2 cellular contexts compared by ENCODE assay signal in genomic region chr1:21546122-21546825, GRCh38.
TF ChIP-seq lines count a peak whose summit lies in the region.

No MANE protein-coding gene starts in this region.

TF ChIP-seq in K562, 482 proteins besides CTCF, POLR2A, EP300 and RAD21:
- TF ChIP-seq CGGBP1 (CRISPR knock-in tag; IDR thresholded peaks at IDR 0.05) (no peak), RB1 (IDR thresholded peaks at IDR 0.05; ENCODE audit: low read depth) (0 out of 2 replicates have a peak, but pooled peaks have one; percentile 26), CEBPB (tag; IDR thresholded peaks at IDR 0.05) (peak; percentile 28; the same call in 1 of the 2 replicates), NFIC (IDR thresholded peaks at IDR 0.05) (peak; percentile 61; the same call in 1 of the 2 replicates), RBM25 (IDR thresholded peaks at IDR 0.05; ENCODE audit: low read depth, low read length, severe bottlenecking) (peak; percentile 12), ATF2 (CRISPR knock-in tag; IDR thresholded peaks at IDR 0.05) (no peak), ZFP36 (IDR thresholded peaks at IDR 0.05; ENCODE audit: low read depth, low read length, partially characterized antibody) (peak; percentile 61), BCOR (IDR thresholded peaks at IDR 0.05) (peak; percentile 40; the same call in 1 of the 2 replicates)

TF ChIP-seq in liver, 16 proteins besides CTCF, POLR2A, EP300 and RAD21:
- peak; percentile 92 for TF ChIP-seq MAX (IDR thresholded peaks at IDR 0.05)
- peak; percentile 80 for TF ChIP-seq YY1 (IDR thresholded peaks at IDR 0.05)
- peak; percentile 58 for TF ChIP-seq FOXA1 (IDR thresholded peaks at IDR 0.05)
- TF ChIP-seq RXRA (IDR thresholded peaks at IDR 0.05): peak; percentile 99
- TF ChIP-seq, protein P1, sequence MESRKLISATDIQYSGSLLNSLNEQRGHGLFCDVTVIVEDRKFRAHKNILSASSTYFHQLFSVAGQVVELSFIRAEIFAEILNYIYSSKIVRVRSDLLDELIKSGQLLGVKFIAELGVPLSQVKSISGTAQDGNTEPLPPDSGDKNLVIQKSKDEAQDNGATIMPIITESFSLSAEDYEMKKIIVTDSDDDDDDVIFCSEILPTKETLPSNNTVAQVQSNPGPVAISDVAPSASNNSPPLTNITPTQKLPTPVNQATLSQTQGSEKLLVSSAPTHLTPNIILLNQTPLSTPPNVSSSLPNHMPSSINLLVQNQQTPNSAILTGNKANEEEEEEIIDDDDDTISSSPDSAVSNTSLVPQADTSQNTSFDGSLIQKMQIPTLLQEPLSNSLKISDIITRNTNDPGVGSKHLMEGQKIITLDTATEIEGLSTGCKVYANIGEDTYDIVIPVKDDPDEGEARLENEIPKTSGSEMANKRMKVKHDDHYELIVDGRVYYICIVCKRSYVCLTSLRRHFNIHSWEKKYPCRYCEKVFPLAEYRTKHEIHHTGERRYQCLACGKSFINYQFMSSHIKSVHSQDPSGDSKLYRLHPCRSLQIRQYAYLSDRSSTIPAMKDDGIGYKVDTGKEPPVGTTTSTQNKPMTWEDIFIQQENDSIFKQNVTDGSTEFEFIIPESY (IDR thresholded peaks at IDR 0.05): peak; percentile 91
- TF ChIP-seq TAF1 (conservative IDR thresholded peaks at IDR 0.05): no peak
- TF ChIP-seq NR2F2 (IDR thresholded peaks at IDR 0.05): peak; percentile 99
- TF ChIP-seq EGR1 (IDR thresholded peaks at IDR 0.05; ENCODE audit: low read depth in 2 of 2): peak; percentile 81 to 86
- TF ChIP-seq JUND (IDR thresholded peaks at IDR 0.05): peak; percentile 89 to 91
- TF ChIP-seq HNF4A (conservative IDR thresholded peaks at IDR 0.05): peak; percentile 88 to 93
- peak; percentile 66 for TF ChIP-seq HNF4G (IDR thresholded peaks at IDR 0.05)
- peak in 1 of 2 donors; percentile 67 for TF ChIP-seq GABPA (IDR thresholded peaks at IDR 0.05 in 1 of 2, conservative IDR thresholded peaks at IDR 0.05 in 1 of 2)
- TF ChIP-seq FOXA2 (IDR thresholded peaks at IDR 0.05): peak; percentile 72
- TF ChIP-seq SP1 (IDR thresholded peaks at IDR 0.05): peak; percentile 92
- TF ChIP-seq, protein P2, sequence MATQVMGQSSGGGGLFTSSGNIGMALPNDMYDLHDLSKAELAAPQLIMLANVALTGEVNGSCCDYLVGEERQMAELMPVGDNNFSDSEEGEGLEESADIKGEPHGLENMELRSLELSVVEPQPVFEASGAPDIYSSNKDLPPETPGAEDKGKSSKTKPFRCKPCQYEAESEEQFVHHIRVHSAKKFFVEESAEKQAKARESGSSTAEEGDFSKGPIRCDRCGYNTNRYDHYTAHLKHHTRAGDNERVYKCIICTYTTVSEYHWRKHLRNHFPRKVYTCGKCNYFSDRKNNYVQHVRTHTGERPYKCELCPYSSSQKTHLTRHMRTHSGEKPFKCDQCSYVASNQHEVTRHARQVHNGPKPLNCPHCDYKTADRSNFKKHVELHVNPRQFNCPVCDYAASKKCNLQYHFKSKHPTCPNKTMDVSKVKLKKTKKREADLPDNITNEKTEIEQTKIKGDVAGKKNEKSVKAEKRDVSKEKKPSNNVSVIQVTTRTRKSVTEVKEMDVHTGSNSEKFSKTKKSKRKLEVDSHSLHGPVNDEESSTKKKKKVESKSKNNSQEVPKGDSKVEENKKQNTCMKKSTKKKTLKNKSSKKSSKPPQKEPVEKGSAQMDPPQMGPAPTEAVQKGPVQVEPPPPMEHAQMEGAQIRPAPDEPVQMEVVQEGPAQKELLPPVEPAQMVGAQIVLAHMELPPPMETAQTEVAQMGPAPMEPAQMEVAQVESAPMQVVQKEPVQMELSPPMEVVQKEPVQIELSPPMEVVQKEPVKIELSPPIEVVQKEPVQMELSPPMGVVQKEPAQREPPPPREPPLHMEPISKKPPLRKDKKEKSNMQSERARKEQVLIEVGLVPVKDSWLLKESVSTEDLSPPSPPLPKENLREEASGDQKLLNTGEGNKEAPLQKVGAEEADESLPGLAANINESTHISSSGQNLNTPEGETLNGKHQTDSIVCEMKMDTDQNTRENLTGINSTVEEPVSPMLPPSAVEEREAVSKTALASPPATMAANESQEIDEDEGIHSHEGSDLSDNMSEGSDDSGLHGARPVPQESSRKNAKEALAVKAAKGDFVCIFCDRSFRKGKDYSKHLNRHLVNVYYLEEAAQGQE (IDR thresholded peaks at IDR 0.05): peak; percentile 76
- TF ChIP-seq, protein P3, sequence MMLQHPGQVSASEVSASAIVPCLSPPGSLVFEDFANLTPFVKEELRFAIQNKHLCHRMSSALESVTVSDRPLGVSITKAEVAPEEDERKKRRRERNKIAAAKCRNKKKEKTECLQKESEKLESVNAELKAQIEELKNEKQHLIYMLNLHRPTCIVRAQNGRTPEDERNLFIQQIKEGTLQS (IDR thresholded peaks at IDR 0.05): peak; percentile 87
